24 cellular contexts compared by ENCODE assay signal in genomic region chr20:38427655-38428023, GRCh38. TPM values are rescaled to one million over a fixed set of nuclear protein-coding genes. Genes with fewer than 3 reads are reported as not detected.
DNase-seq lines count a peak whose midpoint lies in the region; ATAC-seq and TF ChIP-seq lines count a peak whose summit lies in the region.
"Had no signal": no experiment of that assay in that cellular context is flagged by ENCODE, and none has a peak within 500 bp of the region (broad histone marks: within the 10 kb centered on the region; RNA-seq: fewer than 3 reads in every experiment).

No MANE protein-coding gene starts in this region.

- no peak for DNase-seq in Calu3
- no peak for DNase-seq in T-helper 17 cell
- no peak for DNase-seq in amygdala (lab: John Stamatoyannopoulos, UW)
- DNase-seq in type B pancreatic cell (ENCODE audit: extremely low spot score, unreplicated experiment), result no peak
- DNase-seq: activated CD4-positive, alpha-beta T cell treated with anti-CD3 and anti-CD28 coated beads for 4 hours; activated naive CD8-positive, alpha-beta T cell treated with anti-CD3 and anti-CD28 coated beads, Interleukin-2, amount 10 ng/mL, durations not matched to agents 7 days and 5 days; CD4-positive, alpha-beta T cell; effector memory CD8-positive, alpha-beta T cell; foreskin melanocyte; KBM-7; naive thymus-derived CD4-positive, alpha-beta T cell; NCI-H1436 treated with DMSO at 0.1 percent for 48 hours; NCI-H510A; occipital lobe; SIG-M5; T-helper 1 cell; testis; uterus had no signal

- no peaks in the 10 kb centered on the region for H3K9me3 ChIP-seq in T-helper 17 cell (ENCODE audit: control insufficient read depth, low read length, poor library complexity, severe bottlenecking)
- no peaks in the 10 kb centered on the region for H3K9me3 ChIP-seq in liver (ENCODE audit: control insufficient read depth in 4 of 4, low read length in 3 of 4)
- H3K9me3 ChIP-seq: testis had no signal

- ATAC-seq in T-helper 17 cell (no peak), HG02588 (IDR thresholded peaks at IDR 0.05; ENCODE audit: unreplicated experiment) (no peak)
- ATAC-seq: effector memory CD8-positive, alpha-beta T cell; esophagus mucosa; naive thymus-derived CD4-positive, alpha-beta T cell had no signal

- peaks cover 53% of the 10 kb centered on the region for H3K4me1 ChIP-seq in ACC112 (ENCODE audit: control insufficient read depth, insufficient read depth, low read length, unreplicated experiment)
- H3K4me1 ChIP-seq in liver (ENCODE audit: control insufficient read depth in 4 of 4, insufficient read depth in 4 of 4, low read length in 3 of 4), result peaks cover 0 to 44% (median 37%) of the 10 kb centered on the region in 4 donors
- H3K4me1 ChIP-seq: testis, uterus had no signal

- no peaks in the 10 kb centered on the region for H3K27me3 ChIP-seq in ACC112 (ENCODE audit: insufficient read depth, low read length)
- no peaks in the 10 kb centered on the region for H3K27me3 ChIP-seq in liver (ENCODE audit: control insufficient read depth in 4 of 4, insufficient read depth in 4 of 4, low read length in 3 of 4)
- H3K27me3 ChIP-seq: testis, uterus had no signal

- no TSS peak for BruUV-seq in Calu3 (replicated peaks; lab: Mats Ljungman, UMichigan)

- H3K27me3 Mint-ChIP-seq in Calu3 (ENCODE audit: unreplicated experiment) (no peaks in the 10 kb centered on the region), T-helper 17 cell (no peaks in the 10 kb centered on the region), type B pancreatic cell (no peaks in the 10 kb centered on the region)
- H3K27me3 Mint-ChIP-seq: activated naive CD8-positive, alpha-beta T cell treated with anti-CD3 and anti-CD28 coated beads, Interleukin-2, amount 10 ng/mL, durations not matched to agents 7 days and 5 days; CD4-positive, alpha-beta T cell; effector memory CD8-positive, alpha-beta T cell; naive thymus-derived CD4-positive, alpha-beta T cell had no signal

- peak overlapping the region; percentile 28 for H3K27ac Mint-ChIP-seq in Calu3 (ENCODE audit: unreplicated experiment)
- H3K27ac Mint-ChIP-seq in T-helper 17 cell, result peak overlapping the region; percentile 16
- no peak overlapping the region for H3K27ac Mint-ChIP-seq in type B pancreatic cell
- H3K27ac Mint-ChIP-seq: CD4-positive, alpha-beta T cell had no signal

- H3K36me3 Mint-ChIP-seq in Calu3 (ENCODE audit: insufficient read depth, unreplicated experiment), result peaks cover 97% of the 10 kb centered on the region
- peaks cover 4% of the 10 kb centered on the region for H3K36me3 Mint-ChIP-seq in T-helper 17 cell (ENCODE audit: low read depth)
- H3K36me3 Mint-ChIP-seq in type B pancreatic cell, result peaks cover 53% of the 10 kb centered on the region

- 31% methylated on average over 5 of the region's 5 CpGs for WGBS in liver

- H3K36me3 ChIP-seq in ACC112 (ENCODE audit: insufficient read depth, low read length) (peaks cover 58% of the 10 kb centered on the region), liver (ENCODE audit: control insufficient read depth in 4 of 4, insufficient read depth in 3 of 4, low read depth in 1 of 4, low read length in 3 of 4) (peaks cover 14 to 84% (median 68%) of the 10 kb centered on the region in 4 donors)
- H3K36me3 ChIP-seq: uterus had no signal

- intact Hi-C loops in Calu3 (cut with micrococcal nuclease; ENCODE audit: unreplicated experiment), result no loop called here

- H2AFZ ChIP-seq in ACC112 (ENCODE audit: low read length, unreplicated experiment), result no peak overlapping the region

- H3K4me1 Mint-ChIP-seq in Calu3 (ENCODE audit: low read depth, unreplicated experiment), result peaks cover 60% of the 10 kb centered on the region
- H3K4me1 Mint-ChIP-seq in T-helper 17 cell, result peaks cover 38% of the 10 kb centered on the region
- H3K4me1 Mint-ChIP-seq in type B pancreatic cell (ENCODE audit: unreplicated experiment), result peaks cover 12% of the 10 kb centered on the region

- H3K79me2 ChIP-seq in ACC112 (ENCODE audit: control insufficient read depth, insufficient read depth, low read length, unreplicated experiment), result peaks cover 77% of the 10 kb centered on the region

- H3K27ac ChIP-seq in ACC112 (ENCODE audit: low read depth, low read length) (peak overlapping the region; percentile 41; the same call in 1 of the 2 replicates), liver (ENCODE audit: low read depth in 1 of 2, low read length in 2 of 2) (peak overlapping the region; percentile 81 to 90)
- H3K27ac ChIP-seq: skin epidermis, testis, uterus had no signal

- H3K9ac ChIP-seq in liver (ENCODE audit: low read depth in 1 of 2, low read length in 2 of 2), result no peak overlapping the region

- no peak for TF ChIP-seq RAD21 in liver (IDR thresholded peaks at IDR 0.05)

- H3K4me3 Mint-ChIP-seq in Calu3 (ENCODE audit: low read depth, unreplicated experiment) (no peak overlapping the region), T-helper 17 cell (no peak overlapping the region), type B pancreatic cell (no peak overlapping the region)
- H3K4me3 Mint-ChIP-seq: activated naive CD8-positive, alpha-beta T cell treated with anti-CD3 and anti-CD28 coated beads, Interleukin-2, amount 10 ng/mL, durations not matched to agents 7 days and 5 days; CD4-positive, alpha-beta T cell; effector memory CD8-positive, alpha-beta T cell; naive thymus-derived CD4-positive, alpha-beta T cell had no signal

- CTCF ChIA-PET in Calu3 (lab: Charles Lee), result no interaction called here

- 0 out of 2 replicates have a peak overlapping the region, but pooled peaks have one; percentile 0 for H3K4me3 ChIP-seq in ACC112 (ENCODE audit: low read depth, low read length)
- H3K4me3 ChIP-seq in liver (ENCODE audit: low read depth in 1 of 3, low read length in 3 of 3), result no peak overlapping the region
- H3K4me3 ChIP-seq: skin epidermis, testis, uterus had no signal

- H3K9me3 Mint-ChIP-seq in Calu3 (ENCODE audit: low read depth, unreplicated experiment), result no peaks in the 10 kb centered on the region
- H3K9me3 Mint-ChIP-seq in type B pancreatic cell, result no peaks in the 10 kb centered on the region
- H3K9me3 Mint-ChIP-seq: activated naive CD8-positive, alpha-beta T cell treated with anti-CD3 and anti-CD28 coated beads, Interleukin-2, amount 10 ng/mL, durations not matched to agents 7 days and 5 days; activated T-helper 2 cell treated with anti-CD3 and anti-CD28 coated beads, Interferon-gamma antibody, Interleukin-2, Interleukin-4, amounts not matched to agents 10 μg/mL and 5 μg/mL and 100 μg/mL, durations not matched to agents 14 hours and 24 hours and 36 hours; CD4-positive, alpha-beta T cell; effector memory CD8-positive, alpha-beta T cell had no signal

- TF ChIP-seq CTCF in Calu3 (IDR thresholded peaks at IDR 0.05; ENCODE audit: unreplicated experiment), result no peak
- no peak for TF ChIP-seq CTCF in liver (IDR thresholded peaks at IDR 0.05; ENCODE audit: low read depth, low read length, missing input control)
- no peak for TF ChIP-seq CTCF in type B pancreatic cell (conservative IDR thresholded peaks at IDR 0.05)

TF ChIP-seq in liver, 16 proteins besides CTCF, POLR2A, EP300 and RAD21:
- TF ChIP-seq ATF3 (IDR thresholded peaks at IDR 0.05), result no peak
- TF ChIP-seq EGR1 (IDR thresholded peaks at IDR 0.05; ENCODE audit: low read depth in 2 of 2), result no peak
- TF ChIP-seq GABPA (IDR thresholded peaks at IDR 0.05 in 1 of 2, conservative IDR thresholded peaks at IDR 0.05 in 1 of 2), result no peak
- no peak for TF ChIP-seq MAX (IDR thresholded peaks at IDR 0.05)
- TF ChIP-seq FOXA1 (IDR thresholded peaks at IDR 0.05), result no peak
- TF ChIP-seq NR2F2 (IDR thresholded peaks at IDR 0.05), result no peak
TF ChIP-seq in liver: peak in this region for 0.

RNA-seq across cellular contexts. Expression of gene SNHG17, which starts 7.5 kb away (rescaled TPM):
- total RNA-seq in Calu3 (2022) (111 and 114 TPM in 2 replicates), T-helper 17 cell (10 to 100 TPM; 69.2 to 99.4 TPM), liver (1 to 10 TPM; 6.3 to 9.2 TPM), type B pancreatic cell (ENCODE audit: low replicate concordance) (37.2 and 57.0 TPM in 2 replicates)
- 10 to 100 TPM; 18.9 to 24.6 TPM for polyA plus RNA-seq in liver

RNA-seq across cellular contexts. Expression of gene RALGAPB, which starts 45.0 kb away (rescaled TPM):
- total RNA-seq in Calu3 (2022) (59.8 and 62.5 TPM in 2 replicates), T-helper 17 cell (10 to 100 TPM; 42.1 to 45.2 TPM), liver (10 to 100 TPM; 14.4 to 19.7 TPM), type B pancreatic cell (ENCODE audit: low replicate concordance) (38.2 and 39.6 TPM in 2 replicates)
- polyA plus RNA-seq in liver, result 1 to 10 TPM; 4.3 to 4.5 TPM
